In genomic region chr12:106362971-106363370, GRCh38 we compare ENCODE assay signal across 1 cellular context.
A peak's percentile ranks its signal among the peaks of the same experiment; 100 is the strongest.
TF ChIP-seq lines count a peak whose summit lies in the region.

No MANE protein-coding gene starts in this region.

TF ChIP-seq in HEK293, 187 proteins besides CTCF, POLR2A, EP300 and RAD21 (continued from another document):
- TF ChIP-seq ZNF394 (tag by site-specific recombination; IDR thresholded peaks at IDR 0.05; ENCODE audit: borderline replicate concordance) (peak; percentile 52; the same call in 1 of the 2 replicates), ZNF138 (tag by site-specific recombination; IDR thresholded peaks at IDR 0.05; ENCODE audit: borderline replicate concordance) (no peak), ZFP37 (tag by site-specific recombination; IDR thresholded peaks at IDR 0.05) (0 out of 2 replicates have a peak, but pooled peaks have one; percentile 41), SETDB1 (IDR thresholded peaks at IDR 0.05; ENCODE audit: insufficient read length, low read length) (no peak), KLF16 (tag by site-specific recombination; IDR thresholded peaks at IDR 0.05) (no peak), SCRT1 (tag by site-specific recombination; IDR thresholded peaks at IDR 0.05; ENCODE audit: borderline replicate concordance) (no peak), GLI4 (tag by site-specific recombination; IDR thresholded peaks at IDR 0.05) (no peak), YY1 (tag by site-specific recombination; IDR thresholded peaks at IDR 0.05) (no peak), ZBTB6 (tag by site-specific recombination; IDR thresholded peaks at IDR 0.05) (no peak), ZNF530 (tag by site-specific recombination; IDR thresholded peaks at IDR 0.05; ENCODE audit: low read depth) (no peak), ZNF24 (tag by site-specific recombination; IDR thresholded peaks at IDR 0.05) (no peak), KLF17 (tag by site-specific recombination; IDR thresholded peaks at IDR 0.05) (no peak), SP3 (tag by site-specific recombination; IDR thresholded peaks at IDR 0.05) (no peak), SP7 (tag by site-specific recombination; IDR thresholded peaks at IDR 0.05) (no peak), ZNF366 (tag by site-specific recombination; conservative IDR thresholded peaks at IDR 0.05) (no peak), ZNF623 (tag by site-specific recombination; IDR thresholded peaks at IDR 0.05) (no peak), ZNF621 (tag by site-specific recombination; IDR thresholded peaks at IDR 0.05) (no peak), YY2 (tag by site-specific recombination; IDR thresholded peaks at IDR 0.05) (peak; percentile 24; the same call in 1 of the 2 replicates), ZNF629 (tag by site-specific recombination; IDR thresholded peaks at IDR 0.05) (0 out of 2 replicates have a peak, but pooled peaks have one; percentile 10), EGR2 (tag by site-specific recombination; IDR thresholded peaks at IDR 0.05; ENCODE audit: low read depth) (no peak), BCL11B (tag by site-specific recombination; IDR thresholded peaks at IDR 0.05; ENCODE audit: low read depth) (no peak), GLIS2 (tag by site-specific recombination; IDR thresholded peaks at IDR 0.05) (no peak), ZNF843 (tag by site-specific recombination; IDR thresholded peaks at IDR 0.05) (no peak), ZNF521 (tag by site-specific recombination; IDR thresholded peaks at IDR 0.05) (no peak)
